ENCODE assay signal across 9 cellular contexts in genomic region chr19:7928334-7928706, GRCh38. TPM values are rescaled to one million over a fixed set of nuclear protein-coding genes. Genes with fewer than 3 reads are reported as not detected.
DNase-seq lines count a peak whose midpoint lies in the region; TF ChIP-seq lines count a peak whose summit lies in the region.
"Had no signal": no experiment of that assay in that cellular context is flagged by ENCODE, and none has a peak within 500 bp of the region (broad histone marks: within the 10 kb centered on the region; RNA-seq: fewer than 3 reads in every experiment).

No MANE protein-coding gene starts in this region.

- H3K9ac ChIP-seq in GM23248, result peak overlapping the region; percentile 87

- peaks cover 15% of the 10 kb centered on the region; the same call in 1 of the 2 replicates for H3K36me3 ChIP-seq in GM23248 (ENCODE audit: low read depth)
- no peaks in the 10 kb centered on the region for H3K36me3 ChIP-seq in ovary

- DNase-seq in GM23248 (peak; percentile 54), chondrocyte (ENCODE audit: low spot score) (no peak), ovary (peak; percentile 33 to 56 (median 52)), NCI-H1092 (lab: John Stamatoyannopoulos, UW) (no peak), MV-4-11 (lab: John Stamatoyannopoulos, UW) (no peak)
- no peak for DNase-seq in stimulated activated naive CD4-positive, alpha-beta T cell treated with Interleukin-2 at 50 U/mL for 16 hours (lab: John Stamatoyannopoulos, UW)
- DNase-seq: NCI-H1694 had no signal

- H3K4me1 ChIP-seq in GM23248 (ENCODE audit: insufficient read depth) (peaks cover 26% of the 10 kb centered on the region), ovary (ENCODE audit: insufficient read depth) (peaks cover 31% of the 10 kb centered on the region)

- TF ChIP-seq POLR2A in ovary (IDR thresholded peaks at IDR 0.05), result no peak

- 24 to 37% methylated on average over 9 of the region's 9 CpGs for WGBS in GM23248 (ENCODE audit: low coverage in 1 of 2, low lambda C conversion rate in 2 of 2, missing lambda C conversion rate in 2 of 2), 2 experiments
- 32 to 40% (median 33%) methylated on average over 9 of the region's 9 CpGs for WGBS in ovary, 3 donors

- H3K4me2 ChIP-seq in GM23248 (ENCODE audit: unreplicated experiment), result peak overlapping the region; percentile 63

- H3K4me1 Mint-ChIP-seq in chondrocyte (ENCODE audit: low read depth), result peaks cover 32% of the 10 kb centered on the region

- H3K27ac ChIP-seq in GM23248, result peak overlapping the region; percentile 99
- peak overlapping the region; percentile 70 to 88 for H3K27ac ChIP-seq in ovary

- peak overlapping the region; percentile 60 for H3K4me3 Mint-ChIP-seq in chondrocyte (ENCODE audit: unreplicated experiment)
- H3K4me3 Mint-ChIP-seq: activated naive CD8-positive, alpha-beta T cell treated with anti-CD3 and anti-CD28 coated beads, Interleukin-2, amount 10 ng/mL, durations not matched to agents 7 days and 5 days had no signal

- H3K9me2 ChIP-seq in GM23248 (ENCODE audit: insufficient read depth), result no peaks in the 10 kb centered on the region

- H4K20me1 ChIP-seq in GM23248 (ENCODE audit: insufficient read depth), result no peaks in the 10 kb centered on the region

- H3K9me3 Mint-ChIP-seq in chondrocyte (ENCODE audit: low read depth), result no peaks in the 10 kb centered on the region
- H3K9me3 Mint-ChIP-seq: activated naive CD8-positive, alpha-beta T cell treated with anti-CD3 and anti-CD28 coated beads, Interleukin-2, amount 10 ng/mL, durations not matched to agents 7 days and 5 days had no signal

- intact Hi-C loops in ovary (cut with DNase I), result no loop called here

- no peaks in the 10 kb centered on the region for H3K27me3 ChIP-seq in GM23248 (replicated peaks; ENCODE audit: insufficient read depth)
- no peaks in the 10 kb centered on the region for H3K27me3 ChIP-seq in ovary

- 0 out of 2 replicates have a peak, but pooled peaks cover 3% of the 10 kb centered on the region for H3K79me2 ChIP-seq in GM23248 (ENCODE audit: insufficient read depth)

- no peak overlapping the region for H2AFZ ChIP-seq in GM23248

- no peaks in the 10 kb centered on the region for H3K27me3 Mint-ChIP-seq in chondrocyte (ENCODE audit: low read depth)
- H3K27me3 Mint-ChIP-seq: activated naive CD8-positive, alpha-beta T cell treated with anti-CD3 and anti-CD28 coated beads, Interleukin-2, amount 10 ng/mL, durations not matched to agents 7 days and 5 days had no signal

- H3K27ac Mint-ChIP-seq in chondrocyte (ENCODE audit: unreplicated experiment), result peak overlapping the region; percentile 100
- H3K27ac Mint-ChIP-seq: activated naive CD8-positive, alpha-beta T cell treated with anti-CD3 and anti-CD28 coated beads, Interleukin-2, amount 10 ng/mL, durations not matched to agents 7 days and 5 days had no signal

- in situ Hi-C loops in GM23248 (cut with MboI), result no loop called here

- no peaks in the 10 kb centered on the region for H3K9me3 ChIP-seq in GM23248 (ENCODE audit: low read depth)
- H3K9me3 ChIP-seq in ovary, result no peaks in the 10 kb centered on the region

- H3F3A ChIP-seq in GM23248 (ENCODE audit: insufficient read depth), result peaks cover 27% of the 10 kb centered on the region

- no peak for TF ChIP-seq CTCF in chondrocyte (IDR thresholded peaks at IDR 0.05)
- TF ChIP-seq CTCF in ovary (IDR thresholded peaks at IDR 0.05), result no peak

- no peak for TF ChIP-seq EP300 in ovary (IDR thresholded peaks at IDR 0.05)

- peak overlapping the region; percentile 51 for H3K4me3 ChIP-seq in GM23248
- no peak overlapping the region for H3K4me3 ChIP-seq in ovary

- H3K36me3 Mint-ChIP-seq in chondrocyte (ENCODE audit: low read depth), result peaks cover 2% of the 10 kb centered on the region
- H3K36me3 Mint-ChIP-seq: activated naive CD8-positive, alpha-beta T cell treated with anti-CD3 and anti-CD28 coated beads, Interleukin-2, amount 10 ng/mL, durations not matched to agents 7 days and 5 days had no signal

RNA-seq across cellular contexts. Expression of gene CTXN1, which starts 2.4 kb away (rescaled TPM):
- total RNA-seq in GM23248 (2014; rRNA removed; shearing (Covaris generic)), result 3.5 and 9.0 TPM in 2 replicates
- polyA plus RNA-seq in GM23248 (2016; fragmentation: Nextera tagmentation; extraction: Ambion mirVana) (3.3 and 3.4 TPM in 2 replicates), ovary (1 to 10 TPM in 1 of 2 donors, not detected in 1; 3.3 TPM)
- total RNA-seq in chondrocyte (21.8 to 41.5 TPM (median 36.0 TPM) in 3 replicates), ovary (10 to 100 TPM in 2 of 7 donors, 1 to 10 TPM in 5; 1.4 to 99.7 (median 6.1) TPM)
- total RNA-seq: activated naive CD8-positive, alpha-beta T cell treated with anti-CD3 and anti-CD28 coated beads, Interleukin-2, amount 10 ng/mL, durations not matched to agents 7 days and 5 days; T-helper 1 cell treated with Interleukin-12 subunit alpha and Interleukin-12 subunit beta and Interleukin-4 antibody, amounts not matched to agents 30 ng/mL and 1 ng/mL, for 36 hours had no signal

RNA-seq across cellular contexts. Expression of gene SNAPC2, which starts 8.2 kb away (rescaled TPM):
- total RNA-seq in GM23248 (2014; rRNA removed; shearing (Covaris generic)), result 20.5 and 33.7 TPM in 2 replicates
- polyA plus RNA-seq in GM23248 (2016; fragmentation: Nextera tagmentation; extraction: Ambion mirVana), result 47.2 and 49.4 TPM in 2 replicates
- 17.1 to 27.9 TPM (median 26.4 TPM) in 3 replicates for total RNA-seq in chondrocyte
- 10 to 100 TPM in 6 of 7 donors, 1 to 10 TPM in 1; 8.8 to 26.6 (median 16.3) TPM for total RNA-seq in ovary
- 10 to 100 TPM in 1 of 2 donors, 1 to 10 TPM in 1; 1.8 to 19.8 TPM for polyA plus RNA-seq in ovary

RNA-seq across cellular contexts. Expression of gene TGFBR3L, which starts 13.7 kb away (rescaled TPM):
- total RNA-seq in GM23248 (2014; rRNA removed; shearing (Covaris generic)), result 9.0 TPM in 1 of 2 replicates, not detected in the other
- 24.3 and 30.6 TPM in 2 replicates for polyA plus RNA-seq in GM23248 (2016; fragmentation: Nextera tagmentation; extraction: Ambion mirVana)
- total RNA-seq in chondrocyte, result 8.1 to 11.6 TPM (median 11.2 TPM) in 3 replicates
- total RNA-seq in ovary, result 1 to 10 TPM in 2 of 7 donors, not detected in 5; 1.0 to 6.9 TPM
- under 1 TPM in 1 of 2 donors, not detected in 1; 0.18 TPM for polyA plus RNA-seq in ovary

RNA-seq across cellular contexts. Expression of gene TIMM44, which starts 15.1 kb away (rescaled TPM):
- total RNA-seq in GM23248 (2014; rRNA removed; shearing (Covaris generic)), result 53.1 and 66.8 TPM in 2 replicates
- polyA plus RNA-seq in GM23248 (2016; fragmentation: Nextera tagmentation; extraction: Ambion mirVana) (25.8 and 28.6 TPM in 2 replicates), ovary (10 to 100 TPM; 29.8 to 48.4 TPM)
- total RNA-seq in chondrocyte (47.1 to 75.4 TPM (median 68.0 TPM) in 3 replicates), ovary (100 to 1,000 TPM in 1 of 7 donors, 10 to 100 TPM in 6; 43.4 to 110 (median 51.8) TPM)

RNA-seq across cellular contexts. Expression of gene MAP2K7, which starts 24.6 kb away (rescaled TPM):
- 9.7 and 14.8 TPM in 2 replicates for total RNA-seq in GM23248 (2014; rRNA removed; shearing (Covaris generic))
- polyA plus RNA-seq in GM23248 (2016; fragmentation: Nextera tagmentation; extraction: Ambion mirVana), result 4.6 and 4.8 TPM in 2 replicates
- total RNA-seq in chondrocyte, result 24.4 to 27.5 TPM (median 25.7 TPM) in 3 replicates
- 10 to 100 TPM in 5 of 7 donors, 1 to 10 TPM in 2; 9.2 to 35.5 (median 26.3) TPM for total RNA-seq in ovary
- 10 to 100 TPM in 1 of 2 donors, 1 to 10 TPM in 1; 6.3 to 32.2 TPM for polyA plus RNA-seq in ovary

Comparison
In these comparisons a context has a peak if more than half of its experiments do, and no peak if none do; other contexts are left out.
1. DNase-seq: peak in GM23248 (single experiment) and ovary (5 of 5); none in chondrocyte (single experiment), stimulated activated naive CD4-positive, alpha-beta T cell treated with Interleukin-2 at 50 U/mL for 16 hours (single experiment), NCI-H1092 (single experiment) and MV-4-11 (single experiment).